Comparison of ENCODE assay signal across 22 cellular contexts in the genomic region with DNA sequence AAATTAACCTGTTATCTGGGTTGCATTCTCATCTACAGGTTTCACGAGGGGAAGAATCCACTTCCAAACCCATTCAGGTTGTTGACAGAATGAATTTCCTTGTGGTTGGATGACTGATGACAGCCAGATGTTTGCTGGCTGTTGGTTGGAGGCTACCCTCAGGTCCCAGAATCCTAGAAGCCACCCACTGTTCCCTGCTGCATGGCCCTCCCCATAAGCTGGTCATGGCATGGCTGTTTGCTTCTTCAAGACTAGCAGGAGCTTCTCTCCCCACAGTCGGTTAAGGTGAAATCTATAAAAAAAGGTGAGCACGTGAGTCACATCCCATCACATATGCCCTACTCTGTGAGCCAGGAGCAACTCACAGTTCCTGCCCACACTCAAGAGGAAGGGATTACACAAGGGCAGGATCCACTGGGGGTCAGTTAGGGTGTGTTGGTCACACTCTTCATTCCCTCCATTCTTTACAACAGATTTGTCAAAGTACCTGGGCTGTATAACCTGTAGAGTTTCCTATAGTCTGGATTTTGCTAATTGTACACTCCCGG. TPM values are rescaled to one million over a fixed set of nuclear protein-coding genes. Genes with fewer than 3 reads are reported as not detected.
"Had no signal": no experiment of that assay in that cellular context is flagged by ENCODE, and none has a peak within 500 bp of the region (broad histone marks: within the 10 kb centered on the region; RNA-seq: fewer than 3 reads in every experiment).

No MANE protein-coding gene starts in this region.

- H3K27ac ChIP-seq: coronary artery, gastrocnemius medialis, neutrophil, ovary, right atrium auricular region, stomach, thoracic aorta, transverse colon had no signal

- ATAC-seq: gastrocnemius medialis; left lobe of liver; mucosa of descending colon; naive thymus-derived CD8-positive, alpha-beta T cell had no signal

- H3K4me3 ChIP-seq: coronary artery, gastrocnemius medialis, mucosa of descending colon, ovary, right atrium auricular region, stomach, thoracic aorta, transverse colon had no signal

- DNase-seq: effector CD4-positive, alpha-beta T cell; endodermal cell; gastrocnemius medialis; glutamatergic neuron; islet precursor cell; mucosa of descending colon; naive thymus-derived CD8-positive, alpha-beta T cell; ovary; small intestine; stimulated activated CD4-positive, alpha-beta T cell treated with anti-CD3 and anti-CD28 coated beads, Interleukin-12 subunit alpha, Interleukin-12 subunit beta, amount 100 ng/mL, for 4 hours; stimulated activated naive CD4-positive, alpha-beta T cell; stomach; substantia nigra; transverse colon had no signal

- H3K9me3 ChIP-seq: gastrocnemius medialis, mucosa of descending colon, neutrophil, ovary, right atrium auricular region, stomach, thoracic aorta, transverse colon had no signal

- FAIRE-seq: endothelial cell of umbilical vein, small intestine had no signal

- H3K36me3 ChIP-seq: gastrocnemius medialis, neutrophil, ovary, right atrium auricular region, stomach, thoracic aorta, transverse colon had no signal

- H3K27me3 ChIP-seq: gastrocnemius medialis, neutrophil, ovary, right atrium auricular region, stomach, transverse colon had no signal

- H3K4me1 ChIP-seq: gastrocnemius medialis, right atrium auricular region, stomach, transverse colon had no signal

RNA-seq across cellular contexts. Expression of a gene that starts 20.5 kb away (rescaled TPM):
- total RNA-seq: dermis microvascular lymphatic vessel endothelial cell, endothelial cell of umbilical vein, gastrocnemius medialis, left lobe of liver had no signal
- polyA plus RNA-seq: fibroblast of lung had no signal
